In the genomic region with DNA sequence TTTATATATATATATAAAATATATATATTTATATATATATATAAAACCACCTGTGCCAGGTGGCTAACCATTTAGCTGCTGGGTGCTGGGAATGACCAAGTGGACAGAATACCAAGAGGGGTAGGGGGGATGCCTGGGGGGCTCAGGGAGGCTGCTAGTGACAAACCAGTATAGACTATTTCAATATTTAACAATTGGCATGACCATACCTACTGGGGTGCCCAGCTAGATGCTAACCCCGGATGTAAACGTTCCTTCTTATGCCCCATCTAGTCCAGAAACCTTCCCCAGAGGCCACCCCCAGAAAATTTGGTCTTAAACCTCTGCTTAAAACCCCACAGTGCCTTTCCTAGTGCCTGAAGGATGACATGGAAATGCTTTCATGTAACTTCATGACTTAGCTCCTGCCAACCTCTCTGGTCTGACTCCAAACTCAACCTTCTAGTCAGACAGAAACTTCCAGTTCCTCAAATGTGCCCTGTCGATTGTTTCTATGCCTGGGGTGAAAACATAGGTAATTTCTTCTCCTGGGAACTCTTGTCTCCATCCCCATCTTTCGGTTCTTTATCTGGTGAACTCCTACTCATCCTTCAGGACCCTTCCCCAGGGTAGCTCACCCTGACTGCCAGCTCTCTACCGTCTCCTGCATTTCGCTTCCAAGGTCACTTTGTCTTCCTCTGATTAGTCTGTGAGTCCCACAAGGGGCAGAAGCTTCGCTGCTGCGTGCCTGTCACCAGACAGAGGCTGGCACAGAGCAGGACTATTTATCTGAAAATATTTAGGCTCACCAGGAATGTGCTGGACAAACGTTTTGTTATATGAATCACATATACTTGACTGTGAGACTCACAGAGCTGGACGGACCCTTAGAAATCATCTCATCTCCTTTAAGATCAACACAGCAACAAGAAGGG, we compare ENCODE assay signal across 12 cellular contexts. TPM values are rescaled to one million over a fixed set of nuclear protein-coding genes. Genes with fewer than 3 reads are reported as not detected.
DNase-seq lines count a peak whose midpoint lies in the region; ATAC-seq lines count a peak whose summit lies in the region.
"Had no signal": no experiment of that assay in that cellular context is flagged by ENCODE, and none has a peak within 500 bp of the region (broad histone marks: within the 10 kb centered on the region; RNA-seq: fewer than 3 reads in every experiment).

No MANE protein-coding gene starts in this region.

- H3K9ac ChIP-seq in trophoblast cell (ENCODE audit: low read length), result no peak overlapping the region

- DNase-seq in NCI-H82 (lab: John Stamatoyannopoulos, UW), result peak; percentile 21
- no peak for DNase-seq in NCI-H82 treated with DMSO at 0.1 percent for 48 hours (lab: John Stamatoyannopoulos, UW; ENCODE audit: unreplicated experiment)
- DNase-seq in M059J (ENCODE audit: low read depth), result peak; percentile 60
- peak; percentile 27 for DNase-seq in astrocyte of the hippocampus (ENCODE audit: low read depth, low spot score)
- no peak for DNase-seq in trophoblast cell
- no peak for DNase-seq in COLO829 (ENCODE audit: low spot score)
- DNase-seq in NCI-H2107 (lab: John Stamatoyannopoulos, UW), result no peak
- DNase-seq: activated gamma-delta T cell treated with Interleukin-2 at 50 U/mL for 16 hours, lower lobe of right lung, NCI-H1436 had no signal

- no peak for ATAC-seq in GM21825 (IDR thresholded peaks at IDR 0.05; ENCODE audit: unreplicated experiment)
- ATAC-seq: lower lobe of right lung had no signal

- peak overlapping the region; percentile 59 for H3K18ac ChIP-seq in trophoblast cell (ENCODE audit: low read length)

- peaks cover 26 to 34% of the 10 kb centered on the region in 2 experiments for H3K4me1 ChIP-seq in trophoblast cell (ENCODE audit: control insufficient read depth in 1 of 2, insufficient read depth in 2 of 2, low read length in 2 of 2)

- no peak overlapping the region for H4K12ac ChIP-seq in trophoblast cell (ENCODE audit: low read depth, low read length)

- peak overlapping the region; percentile 48 for H3K14ac ChIP-seq in trophoblast cell (ENCODE audit: low read length)

- H2BK5ac ChIP-seq in trophoblast cell (ENCODE audit: low read depth, low read length, poor library complexity), result peak overlapping the region; percentile 84

- no peaks in the 10 kb centered on the region for H3K27me3 ChIP-seq in trophoblast cell (ENCODE audit: insufficient read depth, low read length)

- H3K4me3 ChIP-seq in trophoblast cell (ENCODE audit: low read depth, low read length), result no peak overlapping the region
- H3K4me3 ChIP-seq: lower lobe of right lung had no signal

- H2AFZ ChIP-seq in trophoblast cell (ENCODE audit: insufficient read depth, low read length, poor library complexity), result no peak overlapping the region

- H2BK120ac ChIP-seq in trophoblast cell (ENCODE audit: insufficient read depth, low read length, poor library complexity), result peak overlapping the region; percentile 88

- H2BK12ac ChIP-seq in trophoblast cell (ENCODE audit: low read length), result peak overlapping the region; percentile 92

- H3K4ac ChIP-seq in trophoblast cell (ENCODE audit: low read depth, low read length), result peak overlapping the region; percentile 41

- H3K4me2 ChIP-seq in trophoblast cell (ENCODE audit: low read length), result no peak overlapping the region

- no peaks in the 10 kb centered on the region for H3K9me3 ChIP-seq in trophoblast cell (ENCODE audit: insufficient read depth, low read depth, low read length)
- H3K9me3 ChIP-seq: lower lobe of right lung had no signal

- peak overlapping the region; percentile 64 for H4K91ac ChIP-seq in trophoblast cell (ENCODE audit: low read depth, low read length)

- H3K23ac ChIP-seq in trophoblast cell (ENCODE audit: low read length), result no peak overlapping the region

- WGBS in trophoblast cell (ENCODE audit: extremely low coverage, insufficient coverage, insufficient read length), result no CpG with 5 or more reads among the region's 10 CpGs

- peaks cover 4% of the 10 kb centered on the region for H3K79me2 ChIP-seq in trophoblast cell (ENCODE audit: control insufficient read depth, insufficient read depth, low read length, poor library complexity)

- H3K36me3 ChIP-seq in trophoblast cell (ENCODE audit: control insufficient read depth in 1 of 2, insufficient read depth in 2 of 2, low read length in 2 of 2), result peaks cover 1 to 4% of the 10 kb centered on the region in 2 experiments
- H3K36me3 ChIP-seq: lower lobe of right lung had no signal

- no peak overlapping the region for H4K8ac ChIP-seq in trophoblast cell (ENCODE audit: low read depth, low read length)

- H3K79me1 ChIP-seq in trophoblast cell (ENCODE audit: low read length), result peaks cover 38% of the 10 kb centered on the region

- H3K27ac ChIP-seq in trophoblast cell (ENCODE audit: low read depth, low read length), result peak overlapping the region; percentile 82
- H3K27ac ChIP-seq: lower lobe of right lung had no signal

- H2AK5ac ChIP-seq in trophoblast cell (ENCODE audit: low read length), result peak overlapping the region; percentile 64

RNA-seq across cellular contexts. Expression of gene JPH2, which starts 51.8 kb away (rescaled TPM):
- 16.4 and 39.3 TPM in 2 replicates for total RNA-seq in M059J (2014; rRNA removed; shearing (Covaris generic))
- polyA plus RNA-seq in trophoblast cell (2013), result 13.7 and 14.2 TPM in 2 replicates
- total RNA-seq: endothelial cell of umbilical vein had no signal
- polyA plus RNA-seq: endothelial cell of umbilical vein had no signal

Comparison
In these comparisons a context has a peak if more than half of its experiments do, and no peak if none do; other contexts are left out.
1. DNase-seq: peak in NCI-H82 (single experiment), M059J (single experiment) and astrocyte of the hippocampus (single experiment); none in NCI-H82 treated with DMSO at 0.1 percent for 48 hours (single experiment), trophoblast cell (0 of 2), COLO829 (single experiment) and NCI-H2107 (single experiment).